11 cellular contexts compared by ENCODE assay signal in genomic region chr4:139951051-139951450, GRCh38.
DNase-seq lines count a peak whose midpoint lies in the region; ATAC-seq, FAIRE-seq and TF ChIP-seq lines count a peak whose summit lies in the region.
"Had no signal": no experiment of that assay in that cellular context is flagged by ENCODE, and none has a peak within 500 bp of the region (broad histone marks: within the 10 kb centered on the region; RNA-seq: fewer than 3 reads in every experiment).

No MANE protein-coding gene starts in this region.

- no peak overlapping the region for H2AFZ ChIP-seq in DND-41 (ENCODE audit: low read depth, low read length)
- no peak overlapping the region for H2AFZ ChIP-seq in SK-N-SH (ENCODE audit: low read depth)

- H3F3A ChIP-seq in SK-N-SH (replicated peaks; ENCODE audit: insufficient read depth) = peaks cover 11% of the 10 kb centered on the region

- H3K79me2 ChIP-seq in DND-41 (ENCODE audit: insufficient read depth, low read length) (no peaks in the 10 kb centered on the region), SK-N-SH (ENCODE audit: insufficient read depth) (no peaks in the 10 kb centered on the region)

- H3K27ac ChIP-seq in DND-41 (ENCODE audit: low read length) = peak overlapping the region; percentile 67
- peak overlapping the region in 1 of 2 donors; percentile 59 for H3K27ac ChIP-seq in left lung
- H3K27ac ChIP-seq in kidney (ENCODE audit: low read depth in 2 of 2, low read length in 2 of 2) = no peak overlapping the region
- peak overlapping the region in 1 of 2 experiments; percentile 11; a peak in 1 of 4 replicates for H3K27ac ChIP-seq in SK-N-SH (ENCODE audit: low read depth in 2 of 2, low read length in 1 of 2)
- H3K27ac ChIP-seq: gastroesophageal sphincter, thoracic aorta had no signal

- H3K27me3 Mint-ChIP-seq in activated CD8-positive, alpha-beta T cell treated with anti-CD3 and anti-CD28 coated beads, Interleukin-2, amount 10 ng/mL, durations not matched to agents 7 days and 5 days (ENCODE audit: low read depth) = peaks cover 3% of the 10 kb centered on the region

- TF ChIP-seq CTCF in DND-41 (IDR thresholded peaks at IDR 0.05; ENCODE audit: borderline replicate concordance, extremely low read depth, low read length, poor library complexity, severe bottlenecking) (no peak), left lung (IDR thresholded peaks at IDR 0.05) (no peak), kidney (IDR thresholded peaks at IDR 0.05; ENCODE audit: borderline replicate concordance, extremely low read depth, insufficient read depth) (no peak), SK-N-SH (IDR thresholded peaks at IDR 0.05) (no peak)

- H3K9ac ChIP-seq in DND-41 (ENCODE audit: low read depth, low read length) = no peak overlapping the region
- no peak overlapping the region for H3K9ac ChIP-seq in kidney (ENCODE audit: low read length in 2 of 2)
- H3K9ac ChIP-seq in SK-N-SH = no peak overlapping the region

- POLR2A ChIA-PET in activated CD8-positive, alpha-beta T cell treated with anti-CD3 and anti-CD28 coated beads, Interleukin-2, amount 10 ng/mL, durations not matched to agents 7 days and 5 days (lab: Charles Lee) = no interaction called here
- POLR2A ChIA-PET in SK-N-SH (lab: Yijun Ruan, JAX) = no interaction called here

- intact Hi-C loops in left lung (cut with DNase I) (no loop called here), kidney (cut with DNase I) (no loop called here)

- ATAC-seq in DND-41 (ENCODE audit: insufficient read depth, low read depth) = peak; percentile 76
- ATAC-seq in HG02840 (IDR thresholded peaks at IDR 0.05; ENCODE audit: low FRiP score, unreplicated experiment) = peak; percentile 10
- ATAC-seq in activated CD8-positive, alpha-beta T cell treated with anti-CD3 and anti-CD28 coated beads, Interleukin-2, amount 10 ng/mL, durations not matched to agents 7 days and 5 days = peak; percentile 64
- ATAC-seq in left lung = peak; percentile 20
- ATAC-seq in SK-N-SH treated with all-trans-retinoic acid at 6 μM for 48 hours = no peak
- ATAC-seq: gastroesophageal sphincter had no signal

- H3K27me3 ChIP-seq in DND-41 (ENCODE audit: insufficient read depth, low read length, poor library complexity) (no peaks in the 10 kb centered on the region), left lung (no peaks in the 10 kb centered on the region), SK-N-SH (ENCODE audit: insufficient read depth) (no peaks in the 10 kb centered on the region)
- H3K27me3 ChIP-seq: gastroesophageal sphincter had no signal

- no peak for TF ChIP-seq EP300 in SK-N-SH (IDR thresholded peaks at IDR 0.05; ENCODE audit: borderline replicate concordance in 1 of 2, low read depth in 1 of 2, low read length in 1 of 2)

- no peaks in the 10 kb centered on the region for H3K9me3 Mint-ChIP-seq in activated CD8-positive, alpha-beta T cell treated with anti-CD3 and anti-CD28 coated beads, Interleukin-2, amount 10 ng/mL, durations not matched to agents 7 days and 5 days (ENCODE audit: insufficient read depth)

- no peaks in the 10 kb centered on the region for H3K9me2 ChIP-seq in SK-N-SH

- H3K4me2 ChIP-seq in DND-41 (ENCODE audit: insufficient read depth, low read length) (peak overlapping the region; percentile 64), SK-N-SH (no peak overlapping the region)

- H3K9me3 ChIP-seq in DND-41 (ENCODE audit: insufficient read depth, low read length, severe bottlenecking) (no peaks in the 10 kb centered on the region), left lung (no peaks in the 10 kb centered on the region), kidney (ENCODE audit: control insufficient read depth in 1 of 2, low read length in 2 of 2) (no peaks in the 10 kb centered on the region), SK-N-SH (no peaks in the 10 kb centered on the region)
- H3K9me3 ChIP-seq: gastroesophageal sphincter, thoracic aorta had no signal

- H3K36me3 Mint-ChIP-seq in activated CD8-positive, alpha-beta T cell treated with anti-CD3 and anti-CD28 coated beads, Interleukin-2, amount 10 ng/mL, durations not matched to agents 7 days and 5 days (ENCODE audit: low read depth) = peaks cover 14% of the 10 kb centered on the region

- WGBS in SK-N-SH (ENCODE audit: low lambda C conversion rate) = 95% methylated on average over 2 of the region's 2 CpGs

- peak overlapping the region in 1 of 2 experiments; percentile 33; a peak in 2 of 4 replicates for H3K4me3 ChIP-seq in DND-41 (ENCODE audit: low read depth in 1 of 2, low read length in 2 of 2)
- H3K4me3 ChIP-seq in left lung = no peak overlapping the region
- no peak overlapping the region for H3K4me3 ChIP-seq in kidney (ENCODE audit: low read length in 2 of 2)
- no peak overlapping the region for H3K4me3 ChIP-seq in SK-N-SH (ENCODE audit: low read depth in 2 of 2, low read length in 1 of 2)
- H3K4me3 ChIP-seq: gastroesophageal sphincter, thoracic aorta had no signal

- peak overlapping the region; percentile 29 for H3K4me3 Mint-ChIP-seq in activated CD8-positive, alpha-beta T cell treated with anti-CD3 and anti-CD28 coated beads, Interleukin-2, amount 10 ng/mL, durations not matched to agents 7 days and 5 days

- TF ChIP-seq RAD21 in SK-N-SH (IDR thresholded peaks at IDR 0.05; ENCODE audit: low read length) = no peak

- DNase-seq in DND-41 = peak; percentile 66
- peak; percentile 54 for DNase-seq in activated CD8-positive, alpha-beta T cell treated with anti-CD3 and anti-CD28 coated beads, Interleukin-2, amount 10 ng/mL, durations not matched to agents 7 days and 5 days
- peak in 1 of 2 donors; percentile 36 for DNase-seq in left lung
- no peak for DNase-seq in CD1c-positive myeloid dendritic cell (ENCODE audit: extremely low spot score)
- no peak for DNase-seq in kidney
- no peak for DNase-seq in SK-N-SH
- DNase-seq: NCI-H82 had no signal

- CTCF ChIA-PET in activated CD8-positive, alpha-beta T cell treated with anti-CD3 and anti-CD28 coated beads, Interleukin-2, amount 10 ng/mL, durations not matched to agents 7 days and 5 days (lab: Charles Lee) = interaction anchor here (1.4 kb wide), 2 partner anchors 98 to 303 kb away, joined by 3 to 6 read pairs; no protein-coding TSS in a partner anchor
- CTCF ChIA-PET in SK-N-SH (lab: Yijun Ruan, JAX) = interaction anchor here (0.6 to 1.6 kb wide), 3 partner anchors 103 to 303 kb away, joined by 3 to 4 read pairs (median 3); no protein-coding TSS in a partner anchor

- FAIRE-seq in kidney (lab: Jason Lieb, UNC) = no peak

- H3K27ac Mint-ChIP-seq in activated CD8-positive, alpha-beta T cell treated with anti-CD3 and anti-CD28 coated beads, Interleukin-2, amount 10 ng/mL, durations not matched to agents 7 days and 5 days = peak overlapping the region; percentile 85

- H4K20me1 ChIP-seq in DND-41 (ENCODE audit: insufficient read depth, low read length) (peaks cover 8% of the 10 kb centered on the region; the same call in 1 of the 2 replicates), SK-N-SH (ENCODE audit: insufficient read depth) (no peaks in the 10 kb centered on the region)

- H3K36me3 ChIP-seq in DND-41 (ENCODE audit: insufficient read depth, low read length) (no peaks in the 10 kb centered on the region), left lung (no peaks in the 10 kb centered on the region), kidney (ENCODE audit: control insufficient read depth in 1 of 2, insufficient read depth in 2 of 2, low read length in 2 of 2) (no peaks in the 10 kb centered on the region), SK-N-SH (replicated peaks in 1 of 2; ENCODE audit: control insufficient read depth in 1 of 2, insufficient read depth in 2 of 2, low read length in 1 of 2) (no peaks in the 10 kb centered on the region)
- H3K36me3 ChIP-seq: gastroesophageal sphincter, thoracic aorta had no signal

- H3K4me1 ChIP-seq in DND-41 (ENCODE audit: insufficient read depth, low read length) (peaks cover 34% of the 10 kb centered on the region), left lung (peaks cover 11 to 44% of the 10 kb centered on the region in 2 donors), kidney (ENCODE audit: control insufficient read depth in 1 of 2, insufficient read depth in 1 of 2, low read depth in 1 of 2, low read length in 2 of 2) (no peaks in the 10 kb centered on the region), SK-N-SH (ENCODE audit: control insufficient read depth in 1 of 2, insufficient read depth in 2 of 2, low read depth in 1 of 2, low read length in 1 of 2) (peaks cover 0 to 17% of the 10 kb centered on the region in 2 experiments; a peak in 3 of 4 replicates)

- H3K4me1 Mint-ChIP-seq in activated CD8-positive, alpha-beta T cell treated with anti-CD3 and anti-CD28 coated beads, Interleukin-2, amount 10 ng/mL, durations not matched to agents 7 days and 5 days (ENCODE audit: low read depth) = peaks cover 48% of the 10 kb centered on the region

TF ChIP-seq in SK-N-SH treated with all-trans-retinoic acid at 6 μM for 48 hours, 23 proteins besides CTCF, POLR2A, EP300 and RAD21 (continues in another document):
- TF ChIP-seq TOX (CRISPR knock-in tag; IDR thresholded peaks at IDR 0.05; ENCODE audit: borderline replicate concordance) (no peak), PPARA (CRISPR knock-in tag; IDR thresholded peaks at IDR 0.05; ENCODE audit: borderline replicate concordance) (no peak), SNAI2 (CRISPR knock-in tag; IDR thresholded peaks at IDR 0.05) (no peak)

TF ChIP-seq in SK-N-SH, 30 proteins besides CTCF, POLR2A, EP300 and RAD21 (continues in another document):
- no peak for TF ChIP-seq JUND (IDR thresholded peaks at IDR 0.05)
- TF ChIP-seq RCOR1 (IDR thresholded peaks at IDR 0.05; ENCODE audit: low read length) = no peak
- no peak for TF ChIP-seq POLR2AphosphoS5 (IDR thresholded peaks at IDR 0.05; ENCODE audit: low read depth, low read length)
- TF ChIP-seq MEF2A (IDR thresholded peaks at IDR 0.05; ENCODE audit: borderline replicate concordance, low read depth) = no peak
- TF ChIP-seq NRF1 (IDR thresholded peaks at IDR 0.05; ENCODE audit: low read depth, low read length) = no peak
- TF ChIP-seq ZBTB33 (IDR thresholded peaks at IDR 0.05; ENCODE audit: borderline replicate concordance, low read depth) = no peak

Comparison
In these comparisons a context has a peak if more than half of its experiments do, and no peak if none do; other contexts are left out.
1. DNase-seq: peak in DND-41 (single experiment) and activated CD8-positive, alpha-beta T cell treated with anti-CD3 and anti-CD28 coated beads, Interleukin-2, amount 10 ng/mL, durations not matched to agents 7 days and 5 days (single experiment); none in CD1c-positive myeloid dendritic cell (single experiment), kidney (single experiment) and SK-N-SH (single experiment).